ENCODE assay signal across 15 cellular contexts in the genomic region with DNA sequence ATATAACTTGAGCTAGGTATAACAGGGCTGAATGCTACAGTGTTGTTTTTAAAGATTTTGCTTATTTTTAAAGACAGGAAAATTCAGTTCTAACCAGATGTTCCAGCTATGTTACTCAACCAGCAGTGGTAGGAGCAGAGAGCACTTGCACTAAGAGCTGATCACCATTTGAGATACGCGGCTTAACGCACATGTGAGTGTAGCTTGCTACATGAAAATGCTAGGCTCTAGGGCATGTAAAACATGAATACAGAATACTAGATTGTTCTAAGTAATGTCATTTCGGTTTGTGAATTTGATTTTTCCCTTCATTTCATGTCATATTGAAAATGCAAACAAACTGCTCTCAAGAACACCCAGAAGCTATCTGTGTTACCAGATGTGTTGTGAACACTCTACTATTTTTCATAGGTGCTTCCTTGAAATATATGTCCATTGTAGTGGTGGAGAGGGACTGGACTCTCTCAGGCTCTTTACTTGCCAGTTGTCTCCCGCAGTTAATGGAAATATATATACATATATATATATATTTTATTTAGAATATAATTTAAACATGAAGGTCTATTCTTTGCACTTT. TPM values are rescaled to one million over a fixed set of nuclear protein-coding genes. Genes with fewer than 3 reads are reported as not detected.
DNase-seq lines count a peak whose midpoint lies in the region; ATAC-seq and TF ChIP-seq lines count a peak whose summit lies in the region.
"Had no signal": no experiment of that assay in that cellular context is flagged by ENCODE, and none has a peak within 500 bp of the region (broad histone marks: within the 10 kb centered on the region; RNA-seq: fewer than 3 reads in every experiment).

No MANE protein-coding gene starts in this region.

- WGBS in hepatocyte (ENCODE audit: low lambda C conversion rate, missing lambda C conversion rate): 96% methylated on average over 5 of the region's 5 CpGs
- 66% methylated on average over 5 of the region's 5 CpGs for WGBS in right lobe of liver (ENCODE audit: insufficient coverage, low coverage, low lambda C conversion rate, missing lambda C conversion rate)
- WGBS in thyroid gland, 2 donors: 95 to 96% methylated on average over 5 of the region's 5 CpGs

- H3K9me3 ChIP-seq in hepatocyte (ENCODE audit: low read depth) (no peaks in the 10 kb centered on the region), right lobe of liver (no peaks in the 10 kb centered on the region), colonic mucosa (no peaks in the 10 kb centered on the region), SJCRH30 (replicated peaks) (no peaks in the 10 kb centered on the region), thyroid gland (no peaks in the 10 kb centered on the region)
- H3K9me3 ChIP-seq: A549; BLaER1 treated with 17β-estradiol and CSF1 and Interleukin-3, amounts not matched to agents 10 nM and 100 nM had no signal

- H3K4me3 ChIP-seq in hepatocyte (no peak overlapping the region), right lobe of liver (no peak overlapping the region), colonic mucosa (no peak overlapping the region), SJCRH30 (no peak overlapping the region), thyroid gland (replicated peaks in 1 of 3) (no peak overlapping the region)
- H3K4me3 ChIP-seq: A549; BLaER1 treated with 17β-estradiol and CSF1 and Interleukin-3, amounts not matched to agents 10 nM and 100 nM; GM12878 had no signal

- H3K4me1 ChIP-seq in hepatocyte (ENCODE audit: insufficient read depth) (no peaks in the 10 kb centered on the region), right lobe of liver (peaks cover 0 to 48% (median 10%) of the 10 kb centered on the region in 4 donors), colonic mucosa (no peaks in the 10 kb centered on the region), SJCRH30 (no peaks in the 10 kb centered on the region), thyroid gland (no peaks in the 10 kb centered on the region)
- H3K4me1 ChIP-seq: A549 had no signal

- peak; percentile 21; the same call in 1 of the 3 replicates for ATAC-seq in SK-N-SH treated with all-trans-retinoic acid at 6 μM for 48 hours
- peak; percentile 23 to 50 (median 37) for ATAC-seq in right lobe of liver
- ATAC-seq: A549; CD8-positive, alpha-beta T cell; GM12878 had no signal

- H3K27ac ChIP-seq in hepatocyte (peak overlapping the region; percentile 21), right lobe of liver (peak overlapping the region; percentile 58 to 78 (median 68)), colonic mucosa (no peak overlapping the region), SJCRH30 (no peak overlapping the region), thyroid gland (no peak overlapping the region)
- H3K27ac ChIP-seq: A549, KMS-11 had no signal

- TF ChIP-seq CTCF in hepatocyte (IDR thresholded peaks at IDR 0.05; ENCODE audit: poor library complexity) (no peak), right lobe of liver (IDR thresholded peaks at IDR 0.05) (no peak), colonic mucosa (IDR thresholded peaks at IDR 0.05) (no peak), thyroid gland (IDR thresholded peaks at IDR 0.05) (no peak)

- no peak overlapping the region for H3K9ac ChIP-seq in colonic mucosa (ENCODE audit: low read depth in 2 of 2, low read length in 2 of 2)
- H3K9ac ChIP-seq: BLaER1 treated with 17β-estradiol and CSF1 and Interleukin-3, amounts not matched to agents 10 nM and 100 nM; KMS-11 had no signal

- H2AFZ ChIP-seq in hepatocyte: no peak overlapping the region

- no peak overlapping the region for H3K4me2 ChIP-seq in hepatocyte
- H3K4me2 ChIP-seq: A549, KMS-11 had no signal

- no peak for TF ChIP-seq POLR2A in right lobe of liver (IDR thresholded peaks at IDR 0.05)
- no peak for TF ChIP-seq POLR2A in thyroid gland (IDR thresholded peaks at IDR 0.05)

- no peaks in the 10 kb centered on the region for H3K9me2 ChIP-seq in hepatocyte (replicated peaks; ENCODE audit: insufficient read depth)

- no peaks in the 10 kb centered on the region for H4K20me1 ChIP-seq in hepatocyte (ENCODE audit: insufficient read depth, poor library complexity, severe bottlenecking)
- H4K20me1 ChIP-seq: BLaER1 treated with 17β-estradiol and CSF1 and Interleukin-3, amounts not matched to agents 10 nM and 100 nM had no signal

- intact Hi-C loops in right lobe of liver (cut with DNase I): no loop called here
- intact Hi-C loops in colonic mucosa (cut with DNase I): no loop called here
- intact Hi-C loops in thyroid gland (cut with DNase I): no loop called here

- DNase-seq in GF-D8 (lab: John Stamatoyannopoulos, UW) (peak; percentile 56), hepatocyte (ENCODE audit: low spot score) (no peak), right lobe of liver (no peak), colonic mucosa (no peak), SJCRH30 (no peak), thyroid gland (no peak)
- DNase-seq: Calu3; CD8-positive, alpha-beta T cell; DMS79 treated with DMSO at 0.1 percent for 48 hours; H9 had no signal

- H3K79me2 ChIP-seq in hepatocyte: no peaks in the 10 kb centered on the region

- H3K36me3 ChIP-seq in hepatocyte (replicated peaks; ENCODE audit: insufficient read depth, low read depth) (no peaks in the 10 kb centered on the region), right lobe of liver (no peaks in the 10 kb centered on the region), colonic mucosa (no peaks in the 10 kb centered on the region), SJCRH30 (0 out of 2 replicates have a peak, but pooled peaks cover 7% of the 10 kb centered on the region), thyroid gland (peaks cover 10 to 16% of the 10 kb centered on the region in 2 donors)

- no peaks in the 10 kb centered on the region for H3K27me3 ChIP-seq in hepatocyte
- no peaks in the 10 kb centered on the region for H3K27me3 ChIP-seq in right lobe of liver
- no peaks in the 10 kb centered on the region for H3K27me3 ChIP-seq in colonic mucosa
- no peaks in the 10 kb centered on the region for H3K27me3 ChIP-seq in SJCRH30
- no peaks in the 10 kb centered on the region for H3K27me3 ChIP-seq in thyroid gland
- H3K27me3 ChIP-seq: BLaER1 treated with 17β-estradiol and CSF1 and Interleukin-3, amounts not matched to agents 10 nM and 100 nM had no signal

TF ChIP-seq in SK-N-SH treated with all-trans-retinoic acid at 6 μM for 48 hours, 23 proteins besides CTCF, POLR2A, EP300 and RAD21:
- TF ChIP-seq TCF4 (CRISPR knock-in tag; IDR thresholded peaks at IDR 0.05; ENCODE audit: borderline replicate concordance) (peak; percentile 48; the same call in 1 of the 2 replicates), ZNF70 (CRISPR knock-in tag; IDR thresholded peaks at IDR 0.05) (peak; percentile 66; the same call in 1 of the 2 replicates)
- TF ChIP-seq, protein P1, sequence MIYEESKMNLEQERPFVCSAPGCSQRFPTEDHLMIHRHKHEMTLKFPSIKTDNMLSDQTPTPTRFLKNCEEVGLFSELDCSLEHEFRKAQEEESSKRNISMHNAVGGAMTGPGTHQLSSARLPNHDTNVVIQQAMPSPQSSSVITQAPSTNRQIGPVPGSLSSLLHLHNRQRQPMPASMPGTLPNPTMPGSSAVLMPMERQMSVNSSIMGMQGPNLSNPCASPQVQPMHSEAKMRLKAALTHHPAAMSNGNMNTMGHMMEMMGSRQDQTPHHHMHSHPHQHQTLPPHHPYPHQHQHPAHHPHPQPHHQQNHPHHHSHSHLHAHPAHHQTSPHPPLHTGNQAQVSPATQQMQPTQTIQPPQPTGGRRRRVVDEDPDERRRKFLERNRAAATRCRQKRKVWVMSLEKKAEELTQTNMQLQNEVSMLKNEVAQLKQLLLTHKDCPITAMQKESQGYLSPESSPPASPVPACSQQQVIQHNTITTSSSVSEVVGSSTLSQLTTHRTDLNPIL (CRISPR knock-in tag; IDR thresholded peaks at IDR 0.05; ENCODE audit: low read depth): no peak
- TF ChIP-seq, protein P2, sequence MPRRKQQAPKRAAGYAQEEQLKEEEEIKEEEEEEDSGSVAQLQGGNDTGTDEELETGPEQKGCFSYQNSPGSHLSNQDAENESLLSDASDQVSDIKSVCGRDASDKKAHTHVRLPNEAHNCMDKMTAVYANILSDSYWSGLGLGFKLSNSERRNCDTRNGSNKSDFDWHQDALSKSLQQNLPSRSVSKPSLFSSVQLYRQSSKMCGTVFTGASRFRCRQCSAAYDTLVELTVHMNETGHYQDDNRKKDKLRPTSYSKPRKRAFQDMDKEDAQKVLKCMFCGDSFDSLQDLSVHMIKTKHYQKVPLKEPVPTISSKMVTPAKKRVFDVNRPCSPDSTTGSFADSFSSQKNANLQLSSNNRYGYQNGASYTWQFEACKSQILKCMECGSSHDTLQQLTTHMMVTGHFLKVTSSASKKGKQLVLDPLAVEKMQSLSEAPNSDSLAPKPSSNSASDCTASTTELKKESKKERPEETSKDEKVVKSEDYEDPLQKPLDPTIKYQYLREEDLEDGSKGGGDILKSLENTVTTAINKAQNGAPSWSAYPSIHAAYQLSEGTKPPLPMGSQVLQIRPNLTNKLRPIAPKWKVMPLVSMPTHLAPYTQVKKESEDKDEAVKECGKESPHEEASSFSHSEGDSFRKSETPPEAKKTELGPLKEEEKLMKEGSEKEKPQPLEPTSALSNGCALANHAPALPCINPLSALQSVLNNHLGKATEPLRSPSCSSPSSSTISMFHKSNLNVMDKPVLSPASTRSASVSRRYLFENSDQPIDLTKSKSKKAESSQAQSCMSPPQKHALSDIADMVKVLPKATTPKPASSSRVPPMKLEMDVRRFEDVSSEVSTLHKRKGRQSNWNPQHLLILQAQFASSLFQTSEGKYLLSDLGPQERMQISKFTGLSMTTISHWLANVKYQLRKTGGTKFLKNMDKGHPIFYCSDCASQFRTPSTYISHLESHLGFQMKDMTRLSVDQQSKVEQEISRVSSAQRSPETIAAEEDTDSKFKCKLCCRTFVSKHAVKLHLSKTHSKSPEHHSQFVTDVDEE (CRISPR knock-in tag; IDR thresholded peaks at IDR 0.05): no peak

RNA-seq across cellular contexts. Expression of a gene that starts 10.8 kb away (rescaled TPM):
- total RNA-seq in hepatocyte: 0.12 and 0.50 TPM in 2 replicates
- 0.17 and 0.44 TPM in 2 replicates for polyA plus RNA-seq in hepatocyte
- total RNA-seq in right lobe of liver: 1 to 10 TPM in 1 of 6 experiments, under 1 TPM in 5; 0.24 to 1.2 (median 0.52) TPM
- total RNA-seq in colonic mucosa: under 1 TPM; 0.16 to 0.20 TPM
- 0.76 and 1.1 TPM in 2 replicates for total RNA-seq in SJCRH30 (2014; rRNA removed; shearing (Covaris generic))
- total RNA-seq in thyroid gland: 1 to 10 TPM; 1.3 to 6.4 (median 3.3) TPM
- total RNA-seq: Calu3 had no signal

Comparison
In these comparisons a context has a peak if more than half of its experiments do, and no peak if none do; other contexts are left out.
1. H3K27ac ChIP-seq: peak in hepatocyte (single experiment) and right lobe of liver (3 of 3); none in colonic mucosa (single experiment), SJCRH30 (single experiment) and thyroid gland (0 of 3).